25 cellular contexts compared by ENCODE assay signal in genomic region chr13:45775401-45775963, GRCh38.
DNase-seq lines count a peak whose midpoint lies in the region; ATAC-seq, FAIRE-seq and TF ChIP-seq lines count a peak whose summit lies in the region.
"Had no signal": no experiment of that assay in that cellular context is flagged by ENCODE, and none has a peak within 500 bp of the region (broad histone marks: within the 10 kb centered on the region; RNA-seq: fewer than 3 reads in every experiment).

No MANE protein-coding gene starts in this region.

- H3K27me3 Mint-ChIP-seq in GM23338 (ENCODE audit: insufficient read depth, low read depth, poor library complexity), result peaks cover 7% of the 10 kb centered on the region

- peaks cover 10% of the 10 kb centered on the region; the same call in 1 of the 3 replicates for H3K36me3 Mint-ChIP-seq in GM23338 (ENCODE audit: low read depth)
- H3K36me3 Mint-ChIP-seq: CD4-positive, CD25-positive, alpha-beta regulatory T cell; T-cell had no signal

- H3K36me3 ChIP-seq in GM23338 (ENCODE audit: insufficient read depth), result no peaks in the 10 kb centered on the region
- no peaks in the 10 kb centered on the region for H3K36me3 ChIP-seq in H1 (ENCODE audit: control insufficient read depth in 2 of 4, insufficient read depth in 4 of 4, low read length in 3 of 4)
- H3K36me3 ChIP-seq in neuronal stem cell (replicated peaks in 1 of 2; ENCODE audit: control insufficient read depth in 2 of 2, insufficient read depth in 2 of 2, low read length in 2 of 2), result no peaks in the 10 kb centered on the region
- H3K36me3 ChIP-seq: MG63, Peyer's patch, SJCRH30 had no signal

- no peak for FAIRE-seq in H1 (lab: Jason Lieb, UNC)
- FAIRE-seq: A549, GM12892, H54, HepG2, K562 had no signal

- H3K9me3 ChIP-seq in H1 (ENCODE audit: insufficient read depth in 2 of 2, low read depth in 1 of 2, low read length in 1 of 2) (no peaks in the 10 kb centered on the region), neuronal stem cell (replicated peaks in 1 of 2; ENCODE audit: control insufficient read depth in 2 of 2, insufficient read depth in 1 of 2, low read depth in 1 of 2, low read length in 2 of 2) (no peaks in the 10 kb centered on the region)
- H3K9me3 ChIP-seq: A549, MG63, Peyer's patch, SJCRH30 had no signal

- no peak overlapping the region for H2AK5ac ChIP-seq in H1 (ENCODE audit: low read depth, low read length)
- H2AK5ac ChIP-seq in neuronal stem cell (ENCODE audit: low read depth, low read length), result no peak overlapping the region

- 53% methylated on average over 3 of the region's 3 CpGs; no CpG with 5 or more reads in 1 of the 2 experiments for WGBS in H1 (ENCODE audit: extremely low coverage in 1 of 2, insufficient coverage in 1 of 2, insufficient read length in 1 of 2, insufficient replicate concordance in 2 of 2, low coverage in 1 of 2, low lambda C conversion rate in 2 of 2, missing lambda C conversion rate in 1 of 2), 2 experiments
- no CpG with 5 or more reads among the region's 3 CpGs for WGBS in neuronal stem cell (ENCODE audit: extremely low coverage in 2 of 2, insufficient read length in 2 of 2, insufficient replicate concordance in 1 of 2), 2 donors

- no peaks in the 10 kb centered on the region for H3K27me3 ChIP-seq in GM23338 (ENCODE audit: insufficient read depth)
- no peaks in the 10 kb centered on the region for H3K27me3 ChIP-seq in H1 (replicated peaks in 1 of 4; ENCODE audit: control insufficient read depth in 3 of 4, extremely low read depth in 1 of 4, insufficient read depth in 3 of 4, low read length in 3 of 4)
- H3K27me3 ChIP-seq in neuronal stem cell (ENCODE audit: control insufficient read depth in 3 of 3, insufficient read depth in 3 of 3, low read depth in 1 of 3, low read length in 3 of 3), result no peaks in the 10 kb centered on the region
- H3K27me3 ChIP-seq: MG63, Peyer's patch, SJCRH30 had no signal

- H2BK15ac ChIP-seq in H1 (ENCODE audit: low read length), result peak overlapping the region; percentile 53; the same call in 1 of the 2 replicates
- H2BK15ac ChIP-seq in neuronal stem cell (ENCODE audit: low read length), result no peak overlapping the region

- no peak overlapping the region for H3K9ac ChIP-seq in H1 (replicated peaks in 1 of 4; ENCODE audit: extremely low read depth in 1 of 4, low read depth in 3 of 4, low read length in 3 of 4)
- no peak overlapping the region for H3K9ac ChIP-seq in neuronal stem cell (ENCODE audit: low read depth, low read length, poor library complexity)

- H3K27ac Mint-ChIP-seq in GM23338, result no peak overlapping the region
- H3K27ac Mint-ChIP-seq: CD4-positive, CD25-positive, alpha-beta regulatory T cell; HFFc6; T-cell had no signal

- no peak for TF ChIP-seq POLR2A in H1 (IDR thresholded peaks at IDR 0.05; ENCODE audit: control extremely low read depth in 1 of 2, low read depth in 2 of 2, low read length in 2 of 2)

- H3K14ac ChIP-seq in H1 (ENCODE audit: insufficient read length) (no peak overlapping the region), neuronal stem cell (ENCODE audit: low read length) (no peak overlapping the region)

- H3K4ac ChIP-seq in H1 (replicated peaks; ENCODE audit: insufficient read length, low read depth, low read length) (no peak overlapping the region), neuronal stem cell (ENCODE audit: low read length) (no peak overlapping the region)

- H3F3A ChIP-seq in GM23338 (replicated peaks; ENCODE audit: low read depth), result 0 out of 2 replicates have a peak, but pooled peaks cover 4% of the 10 kb centered on the region

- no peak overlapping the region for H3K23ac ChIP-seq in H1 (ENCODE audit: insufficient read length)
- peak overlapping the region; percentile 5 for H3K23ac ChIP-seq in neuronal stem cell (ENCODE audit: low read depth, low read length, poor library complexity)

- H3K4me3 ChIP-seq in GM23338 (no peak overlapping the region), H1 (ENCODE audit: extremely low read depth in 1 of 4, insufficient read depth in 2 of 4, low read depth in 3 of 4, low read length in 4 of 4) (no peak overlapping the region), neuronal stem cell (ENCODE audit: low read length in 2 of 2) (no peak overlapping the region)
- H3K4me3 ChIP-seq: A549, K562, MG63, Peyer's patch, SJCRH30 had no signal

- peak overlapping the region; percentile 6; the same call in 1 of the 3 replicates for H3K4me3 Mint-ChIP-seq in GM23338
- H3K4me3 Mint-ChIP-seq: CD4-positive, CD25-positive, alpha-beta regulatory T cell; HFFc6; T-cell had no signal

- ATAC-seq in GM23338 (peak; percentile 63), GM18870 (IDR thresholded peaks at IDR 0.05; ENCODE audit: unreplicated experiment) (no peak)
- ATAC-seq: A549, HepG2, K562, T-cell had no signal

- no peak overlapping the region for H4K5ac ChIP-seq in H1 (ENCODE audit: insufficient read length, low read depth, low read length)

- H3K18ac ChIP-seq in H1 (ENCODE audit: extremely low read depth, low read length), result no peak overlapping the region
- H3K18ac ChIP-seq in neuronal stem cell (ENCODE audit: low read length), result no peak overlapping the region

- H3K23me2 ChIP-seq in H1 (ENCODE audit: low read depth, low read length), result no peaks in the 10 kb centered on the region; the same call in 1 of the 2 replicates

- peak overlapping the region; percentile 87 for H2BK20ac ChIP-seq in H1 (ENCODE audit: low read length)

- H4K91ac ChIP-seq in H1 (replicated peaks; ENCODE audit: insufficient read length, low read length) (no peak overlapping the region), neuronal stem cell (ENCODE audit: low read depth, low read length, poor library complexity) (no peak overlapping the region)

- H3K4me2 ChIP-seq in GM23338 (peak overlapping the region; percentile 52), H1 (ENCODE audit: insufficient read depth in 1 of 2, low read depth in 2 of 2, low read length in 2 of 2) (peak overlapping the region; percentile 24 to 35; a peak in 1 of 4 replicates), neuronal stem cell (ENCODE audit: insufficient read depth, low read length, poor library complexity, severe bottlenecking) (no peak overlapping the region)
- H3K4me2 ChIP-seq: A549 had no signal

- no peaks in the 10 kb centered on the region for H3K79me2 ChIP-seq in GM23338 (replicated peaks; ENCODE audit: insufficient read depth)
- H3K79me2 ChIP-seq in H1 (ENCODE audit: control insufficient read depth in 1 of 2, insufficient read depth in 2 of 2, low read length in 2 of 2), result no peaks in the 10 kb centered on the region

- peaks cover 50% of the 10 kb centered on the region for H3K4me1 Mint-ChIP-seq in GM23338
- H3K4me1 Mint-ChIP-seq: CD4-positive, CD25-positive, alpha-beta regulatory T cell; T-cell had no signal

- H3K9me2 ChIP-seq in GM23338 (ENCODE audit: insufficient read depth), result 0 out of 2 replicates have a peak, but pooled peaks cover 6% of the 10 kb centered on the region

- DNase-seq in GM23338 (ENCODE audit: low spot score) (no peak), NCI-H82 treated with DMSO at 0.1 percent for 48 hours (lab: John Stamatoyannopoulos, UW; ENCODE audit: unreplicated experiment) (peak; percentile 77), H1 (ENCODE audit: low read depth in 1 of 2, low spot score in 2 of 2) (no peak), neuronal stem cell (ENCODE audit: low spot score) (no peak), globus pallidus (ENCODE audit: low spot score) (no peak)
- no peak for DNase-seq in activated CD8-positive, alpha-beta memory T cell treated with anti-CD3 and anti-CD28 coated beads, Interleukin-2, amount 50 U/mL, for 4 hours
- DNase-seq: CD4-positive, CD25-positive, alpha-beta regulatory T cell; COR-L47; DND-41; HFFc6; MG63; NCI-H1417; NCI-H1694 treated with DMSO at 0.1 percent for 48 hours; NCI-H2081 treated with DMSO at 0.1 percent for 48 hours; NCI-H2227 treated with DMSO at 0.1 percent for 48 hours; NCI-H510A; Peyer's patch; SJCRH30; T-cell had no signal

- TF ChIP-seq RAD21 in H1 (IDR thresholded peaks at IDR 0.05 in 1 of 2, conservative IDR thresholded peaks at IDR 0.05 in 1 of 2; ENCODE audit: low read depth in 2 of 2, low read length in 2 of 2), result no peak

- peaks cover 11% of the 10 kb centered on the region for H3K9me3 Mint-ChIP-seq in GM23338
- H3K9me3 Mint-ChIP-seq: HFFc6 had no signal

- H3K27ac ChIP-seq in GM23338 (ENCODE audit: low read depth) (no peak overlapping the region), H1 (ENCODE audit: low read depth, low read length) (no peak overlapping the region), neuronal stem cell (replicated peaks; ENCODE audit: low read length) (no peak overlapping the region)
- H3K27ac ChIP-seq: A549, Peyer's patch, SJCRH30 had no signal

- H2BK5ac ChIP-seq in H1 (ENCODE audit: low read depth, low read length) (peak overlapping the region; percentile 55; the same call in 1 of the 2 replicates), neuronal stem cell (ENCODE audit: low read length) (no peak overlapping the region)

- peak overlapping the region; percentile 40; the same call in 1 of the 2 replicates for H2BK12ac ChIP-seq in H1 (ENCODE audit: low read depth, low read length)
- H2BK12ac ChIP-seq in neuronal stem cell (ENCODE audit: low read length), result no peak overlapping the region

- POLR2A ChIA-PET in H1 (lab: Charles Lee; ENCODE audit: partially characterized antibody), result no interaction called here

- no peak overlapping the region for H2BK120ac ChIP-seq in H1 (replicated peaks; ENCODE audit: low read depth, low read length)
- no peak overlapping the region for H2BK120ac ChIP-seq in neuronal stem cell (ENCODE audit: low read depth, low read length)

- H2AFZ ChIP-seq in GM23338, result peak overlapping the region; percentile 98
- H2AFZ ChIP-seq in H1 (ENCODE audit: low read length), result no peak overlapping the region
- peak overlapping the region; percentile 26 for H2AFZ ChIP-seq in neuronal stem cell (ENCODE audit: low read length)

- H4K8ac ChIP-seq in H1 (ENCODE audit: extremely low read depth, insufficient read depth, low read length) (no peak overlapping the region), neuronal stem cell (ENCODE audit: low read depth, low read length) (no peak overlapping the region)

- CTCF ChIA-PET in H1 (lab: Charles Lee; ENCODE audit: partially characterized antibody), result no interaction called here

- H3K4me1 ChIP-seq in GM23338 (ENCODE audit: insufficient read depth) (peaks cover 34% of the 10 kb centered on the region), H1 (replicated peaks in 1 of 4; ENCODE audit: control insufficient read depth in 3 of 4, insufficient read depth in 4 of 4, low read length in 3 of 4) (peaks cover 3 to 13% (median 6%) of the 10 kb centered on the region in 4 experiments), neuronal stem cell (ENCODE audit: control insufficient read depth in 2 of 2, insufficient read depth in 1 of 2, low read depth in 1 of 2, low read length in 2 of 2) (peaks cover 6 to 18% of the 10 kb centered on the region in 2 donors)
- H3K4me1 ChIP-seq: A549, Peyer's patch, SJCRH30 had no signal

- no peak for TF ChIP-seq EP300 in H1 (IDR thresholded peaks at IDR 0.05; ENCODE audit: borderline replicate concordance in 1 of 2, low read depth in 2 of 2, low read length in 2 of 2)

- no peak overlapping the region for H3K56ac ChIP-seq in H1 (replicated peaks; ENCODE audit: insufficient read length, low read depth, low read length)

- H4K20me1 ChIP-seq in GM23338 (replicated peaks; ENCODE audit: insufficient read depth) (no peaks in the 10 kb centered on the region), H1 (replicated peaks in 1 of 2; ENCODE audit: control insufficient read depth in 1 of 2, insufficient read depth in 2 of 2, low read length in 2 of 2) (no peaks in the 10 kb centered on the region)

- no peak for TF ChIP-seq CTCF in GM23338 (conservative IDR thresholded peaks at IDR 0.05; ENCODE audit: low read depth in 2 of 2)
- TF ChIP-seq CTCF in H1 (IDR thresholded peaks at IDR 0.05; ENCODE audit: control extremely low read depth in 1 of 3, insufficient read depth in 1 of 3, low read depth in 1 of 3, low read length in 3 of 3), result no peak

- H3K79me1 ChIP-seq in H1 (ENCODE audit: low read depth, low read length) (no peaks in the 10 kb centered on the region), neuronal stem cell (ENCODE audit: low read depth, low read length) (no peaks in the 10 kb centered on the region)
